23 cellular contexts compared by ENCODE assay signal in the genomic region with DNA sequence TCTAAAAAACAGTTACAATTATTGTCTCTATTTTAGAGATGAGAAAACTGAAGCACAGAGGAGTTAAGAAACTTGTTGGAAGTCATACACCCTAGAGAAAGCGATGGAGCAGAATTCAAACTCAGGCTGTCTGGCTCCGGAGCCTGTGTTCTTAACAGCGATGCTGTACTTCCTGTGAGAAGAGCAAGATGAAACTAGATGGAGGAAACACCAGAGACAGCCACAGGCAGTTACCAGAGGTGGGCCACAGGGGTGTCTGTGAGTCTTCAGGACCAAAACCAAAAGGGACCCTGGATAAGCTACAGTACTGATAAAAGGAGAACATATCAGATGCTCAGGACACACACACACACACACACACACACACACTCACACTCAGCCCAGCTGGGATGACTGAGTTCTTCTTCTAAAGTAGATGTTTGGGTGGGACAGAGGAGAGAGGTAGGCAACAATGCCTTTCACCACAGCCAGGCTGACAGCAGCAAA.
DNase-seq lines count a peak whose midpoint lies in the region; ATAC-seq and TF ChIP-seq lines count a peak whose summit lies in the region.
"Had no signal": no experiment of that assay in that cellular context is flagged by ENCODE, and none has a peak within 500 bp of the region (broad histone marks: within the 10 kb centered on the region; RNA-seq: fewer than 3 reads in every experiment).

No MANE protein-coding gene starts in this region.

- WGBS in SK-N-SH (ENCODE audit: low lambda C conversion rate): 76% methylated on average over 3 of the region's 3 CpGs

- no peak overlapping the region for H3K4me2 ChIP-seq in SK-N-SH
- H3K4me2 ChIP-seq: BLaER1 treated with 17β-estradiol and CSF1 and Interleukin-3, amounts not matched to agents 10 nM and 100 nM had no signal

- H4K20me1 ChIP-seq in SK-N-SH (ENCODE audit: insufficient read depth): no peaks in the 10 kb centered on the region
- H4K20me1 ChIP-seq: BLaER1 treated with 17β-estradiol and CSF1 and Interleukin-3, amounts not matched to agents 10 nM and 100 nM had no signal

- H2AFZ ChIP-seq in SK-N-SH (ENCODE audit: low read depth): 0 out of 2 replicates have a peak overlapping the region, but pooled peaks have one; percentile 15

- ATAC-seq in SK-N-SH treated with all-trans-retinoic acid at 6 μM for 48 hours (no peak), GM19395 (IDR thresholded peaks at IDR 0.05; ENCODE audit: unreplicated experiment) (no peak)
- ATAC-seq: GM12878, Right ventricle myocardium inferior had no signal

- H3K79me2 ChIP-seq in SK-N-SH (ENCODE audit: insufficient read depth): no peaks in the 10 kb centered on the region

- peaks cover 22 to 23% of the 10 kb centered on the region in 2 experiments; a peak in 3 of 4 replicates for H3K4me1 ChIP-seq in SK-N-SH (ENCODE audit: control insufficient read depth in 1 of 2, insufficient read depth in 2 of 2, low read depth in 1 of 2, low read length in 1 of 2)
- H3K4me1 ChIP-seq: BLaER1 treated with 17β-estradiol and CSF1 and Interleukin-3, amounts not matched to agents 10 nM and 100 nM; Caco-2 had no signal

- H3K27ac ChIP-seq in SK-N-SH (ENCODE audit: low read depth in 2 of 2, low read length in 1 of 2): no peak overlapping the region
- H3K27ac ChIP-seq: BLaER1 treated with 17β-estradiol and CSF1 and Interleukin-3, amounts not matched to agents 10 nM and 100 nM; HL-60; SJSA1 had no signal

- CTCF ChIA-PET in SK-N-SH (lab: Yijun Ruan, JAX): interaction anchor here (1.8 to 2.8 kb wide), 3 partner anchors 10 to 17 kb away, joined by 4 to 8 read pairs (median 8); no protein-coding TSS in a partner anchor

- no peak overlapping the region for H3K4me3 ChIP-seq in SK-N-SH (ENCODE audit: low read depth in 2 of 2, low read length in 1 of 2)
- H3K4me3 ChIP-seq: BLaER1 treated with 17β-estradiol and CSF1 and Interleukin-3, amounts not matched to agents 10 nM and 100 nM; GM12878; SJSA1 had no signal

- DNase-seq in SK-N-SH: peak; percentile 15
- peak; percentile 29 for DNase-seq in SK-N-DZ (ENCODE audit: low spot score)
- peak; percentile 64 for DNase-seq in islet precursor cell
- no peak for DNase-seq in NCI-H69 (lab: John Stamatoyannopoulos, UW)
- DNase-seq in stimulated activated CD8-positive, alpha-beta memory T cell treated with anti-CD3 and anti-CD28 coated beads, Interleukin-4, amount 100 ng/mL, for 48 hours: no peak
- DNase-seq: 8988T; Caco-2; CD4-positive, alpha-beta memory T cell; DMS 273 treated with DMSO at 0.1 percent for 48 hours; DMS79 treated with DMSO at 0.1 percent for 48 hours; KG1; NCI-H1092; NCI-H1436; NCI-H187 treated with DMSO at 0.1 percent for 48 hours; NCI-H774; SW 1271 had no signal

- H3K9ac ChIP-seq in SK-N-SH: no peak overlapping the region
- H3K9ac ChIP-seq: BLaER1 treated with 17β-estradiol and CSF1 and Interleukin-3, amounts not matched to agents 10 nM and 100 nM had no signal

- H3F3A ChIP-seq in SK-N-SH (replicated peaks; ENCODE audit: insufficient read depth): peaks cover 14% of the 10 kb centered on the region

- no peaks in the 10 kb centered on the region for H3K9me2 ChIP-seq in SK-N-SH

- no peaks in the 10 kb centered on the region for H3K9me3 ChIP-seq in SK-N-SH
- H3K9me3 ChIP-seq: BLaER1 treated with 17β-estradiol and CSF1 and Interleukin-3, amounts not matched to agents 10 nM and 100 nM; Caco-2; SJSA1 had no signal

- no peak for TF ChIP-seq CTCF in SK-N-SH (IDR thresholded peaks at IDR 0.05)

- no peak for TF ChIP-seq RAD21 in SK-N-SH (IDR thresholded peaks at IDR 0.05; ENCODE audit: low read length)

- no peaks in the 10 kb centered on the region for H3K27me3 ChIP-seq in SK-N-SH (ENCODE audit: insufficient read depth)
- H3K27me3 ChIP-seq: BLaER1 treated with 17β-estradiol and CSF1 and Interleukin-3, amounts not matched to agents 10 nM and 100 nM; SJSA1 had no signal

- H3K36me3 ChIP-seq in SK-N-SH (replicated peaks in 1 of 2; ENCODE audit: control insufficient read depth in 1 of 2, insufficient read depth in 2 of 2, low read length in 1 of 2): no peaks in the 10 kb centered on the region
- H3K36me3 ChIP-seq: BLaER1 treated with 17β-estradiol and CSF1 and Interleukin-3, amounts not matched to agents 10 nM and 100 nM; SJSA1 had no signal

- POLR2A ChIA-PET in SK-N-SH (lab: Yijun Ruan, JAX): no interaction called here

- peak in 1 of 2 experiments; percentile 1; a peak in 1 of 4 replicates for TF ChIP-seq EP300 in SK-N-SH (IDR thresholded peaks at IDR 0.05; ENCODE audit: borderline replicate concordance in 1 of 2, low read depth in 1 of 2, low read length in 1 of 2)

TF ChIP-seq in SK-N-SH, 30 proteins besides CTCF, POLR2A, EP300 and RAD21:
- TF ChIP-seq GATA2 (CRISPR knock-in tag; IDR thresholded peaks at IDR 0.05): peak; percentile 38; the same call in 1 of the 2 replicates
- TF ChIP-seq TEAD4 (IDR thresholded peaks at IDR 0.05; ENCODE audit: borderline replicate concordance, insufficient read depth): no peak
- no peak for TF ChIP-seq FOXM1 (IDR thresholded peaks at IDR 0.05; ENCODE audit: low read depth)
- TF ChIP-seq, protein P1, sequence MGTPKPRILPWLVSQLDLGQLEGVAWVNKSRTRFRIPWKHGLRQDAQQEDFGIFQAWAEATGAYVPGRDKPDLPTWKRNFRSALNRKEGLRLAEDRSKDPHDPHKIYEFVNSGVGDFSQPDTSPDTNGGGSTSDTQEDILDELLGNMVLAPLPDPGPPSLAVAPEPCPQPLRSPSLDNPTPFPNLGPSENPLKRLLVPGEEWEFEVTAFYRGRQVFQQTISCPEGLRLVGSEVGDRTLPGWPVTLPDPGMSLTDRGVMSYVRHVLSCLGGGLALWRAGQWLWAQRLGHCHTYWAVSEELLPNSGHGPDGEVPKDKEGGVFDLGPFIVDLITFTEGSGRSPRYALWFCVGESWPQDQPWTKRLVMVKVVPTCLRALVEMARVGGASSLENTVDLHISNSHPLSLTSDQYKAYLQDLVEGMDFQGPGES (IDR thresholded peaks at IDR 0.05; ENCODE audit: low read depth, low read length): no peak
- TF ChIP-seq MXI1 (IDR thresholded peaks at IDR 0.05; ENCODE audit: low read depth, low read length): no peak
- no peak for TF ChIP-seq SMC3 (IDR thresholded peaks at IDR 0.05; ENCODE audit: low read depth, low read length)

TF ChIP-seq in SK-N-SH treated with all-trans-retinoic acid at 6 μM for 48 hours, 23 proteins besides CTCF, POLR2A, EP300 and RAD21:
- no peak for TF ChIP-seq RARB (CRISPR knock-in tag; IDR thresholded peaks at IDR 0.05)
- TF ChIP-seq, protein P2, sequence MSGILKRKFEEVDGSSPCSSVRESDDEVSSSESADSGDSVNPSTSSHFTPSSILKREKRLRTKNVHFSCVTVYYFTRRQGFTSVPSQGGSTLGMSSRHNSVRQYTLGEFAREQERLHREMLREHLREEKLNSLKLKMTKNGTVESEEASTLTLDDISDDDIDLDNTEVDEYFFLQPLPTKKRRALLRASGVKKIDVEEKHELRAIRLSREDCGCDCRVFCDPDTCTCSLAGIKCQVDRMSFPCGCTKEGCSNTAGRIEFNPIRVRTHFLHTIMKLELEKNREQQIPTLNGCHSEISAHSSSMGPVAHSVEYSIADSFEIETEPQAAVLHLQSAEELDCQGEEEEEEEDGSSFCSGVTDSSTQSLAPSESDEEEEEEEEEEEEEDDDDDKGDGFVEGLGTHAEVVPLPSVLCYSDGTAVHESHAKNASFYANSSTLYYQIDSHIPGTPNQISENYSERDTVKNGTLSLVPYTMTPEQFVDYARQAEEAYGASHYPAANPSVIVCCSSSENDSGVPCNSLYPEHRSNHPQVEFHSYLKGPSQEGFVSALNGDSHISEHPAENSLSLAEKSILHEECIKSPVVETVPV (CRISPR knock-in tag; IDR thresholded peaks at IDR 0.05): no peak
- no peak for TF ChIP-seq ZNF565 (CRISPR knock-in tag; conservative IDR thresholded peaks at IDR 0.05; ENCODE audit: low read depth)
- TF ChIP-seq ESRRG (CRISPR knock-in tag; IDR thresholded peaks at IDR 0.05): no peak
- TF ChIP-seq, protein P3, sequence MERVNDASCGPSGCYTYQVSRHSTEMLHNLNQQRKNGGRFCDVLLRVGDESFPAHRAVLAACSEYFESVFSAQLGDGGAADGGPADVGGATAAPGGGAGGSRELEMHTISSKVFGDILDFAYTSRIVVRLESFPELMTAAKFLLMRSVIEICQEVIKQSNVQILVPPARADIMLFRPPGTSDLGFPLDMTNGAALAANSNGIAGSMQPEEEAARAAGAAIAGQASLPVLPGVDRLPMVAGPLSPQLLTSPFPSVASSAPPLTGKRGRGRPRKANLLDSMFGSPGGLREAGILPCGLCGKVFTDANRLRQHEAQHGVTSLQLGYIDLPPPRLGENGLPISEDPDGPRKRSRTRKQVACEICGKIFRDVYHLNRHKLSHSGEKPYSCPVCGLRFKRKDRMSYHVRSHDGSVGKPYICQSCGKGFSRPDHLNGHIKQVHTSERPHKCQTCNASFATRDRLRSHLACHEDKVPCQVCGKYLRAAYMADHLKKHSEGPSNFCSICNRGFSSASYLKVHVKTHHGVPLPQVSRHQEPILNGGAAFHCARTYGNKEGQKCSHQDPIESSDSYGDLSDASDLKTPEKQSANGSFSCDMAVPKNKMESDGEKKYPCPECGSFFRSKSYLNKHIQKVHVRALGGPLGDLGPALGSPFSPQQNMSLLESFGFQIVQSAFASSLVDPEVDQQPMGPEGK (CRISPR knock-in tag; IDR thresholded peaks at IDR 0.05; ENCODE audit: borderline replicate concordance): no peak
- no peak for TF ChIP-seq ZFP30 (CRISPR knock-in tag; IDR thresholded peaks at IDR 0.05)
- TF ChIP-seq TCF4 (CRISPR knock-in tag; IDR thresholded peaks at IDR 0.05; ENCODE audit: borderline replicate concordance): no peak
- TF ChIP-seq ZFP3 (CRISPR knock-in tag; IDR thresholded peaks at IDR 0.05): no peak

Comparison
In these comparisons a context has a peak if more than half of its experiments do, and no peak if none do; other contexts are left out.
1. DNase-seq: peak in SK-N-SH (single experiment), SK-N-DZ (single experiment) and islet precursor cell (single experiment); none in NCI-H69 (single experiment) and stimulated activated CD8-positive, alpha-beta memory T cell treated with anti-CD3 and anti-CD28 coated beads, Interleukin-4, amount 100 ng/mL, for 48 hours (single experiment).